ENCODE assay signal across 14 cellular contexts in the genomic region with DNA sequence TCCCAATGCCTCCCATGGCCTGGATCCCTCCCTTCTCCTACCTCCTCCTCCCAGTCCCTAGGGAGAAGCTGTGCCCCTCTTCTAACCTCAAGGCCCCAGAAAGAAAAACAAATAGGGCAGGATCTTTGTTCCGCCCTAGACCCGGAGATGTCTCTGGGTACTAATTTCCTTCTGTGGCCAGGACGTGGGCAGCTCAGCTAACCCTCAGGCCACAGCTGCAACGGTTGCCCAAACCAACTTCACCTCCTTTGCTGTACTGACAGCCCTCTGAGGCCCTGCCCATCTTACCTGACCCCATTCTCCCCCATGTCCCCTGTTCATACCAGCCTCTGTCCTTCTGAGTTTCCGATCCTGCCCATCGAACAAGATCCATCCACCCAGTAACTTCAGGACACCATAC.
"Had no signal": no experiment of that assay in that cellular context is flagged by ENCODE, and none has a peak within 500 bp of the region (broad histone marks: within the 10 kb centered on the region; RNA-seq: fewer than 3 reads in every experiment).

No MANE protein-coding gene starts in this region.

- H3K9me3 ChIP-seq: heart right ventricle, left ventricle myocardium inferior, testis had no signal

- ATAC-seq: heart right ventricle, SK-N-SH treated with all-trans-retinoic acid at 6 μM for 48 hours had no signal

- H2AFZ ChIP-seq: parathyroid adenoma had no signal

- DNase-seq: activated gamma-delta T cell; activated T-cell treated with anti-CD3 and anti-CD28 coated beads for 4 hours; caudate nucleus; cortex of kidney; effector memory CD4-positive, alpha-beta T cell; heart right ventricle; islet precursor cell; left ventricle myocardium inferior; mesenchymal stem cell; stimulated activated CD4-positive, alpha-beta T cell treated with anti-CD3 and anti-CD28 coated beads, Interleukin-2, amount 100 ng/mL, for 48 hours; stimulated activated naive CD4-positive, alpha-beta T cell treated with Interleukin-2 at 50 U/mL for 16 hours; testis had no signal

- H3K27ac ChIP-seq: heart right ventricle, left ventricle myocardium inferior, parathyroid adenoma, testis had no signal

- H3K4me3 ChIP-seq: heart right ventricle, left ventricle myocardium inferior, testis had no signal

- H3K27me3 ChIP-seq: heart right ventricle, testis had no signal

- H3K4me1 ChIP-seq: parathyroid adenoma had no signal

- H3K79me2 ChIP-seq: parathyroid adenoma had no signal

- H3K36me3 ChIP-seq: heart right ventricle, left ventricle myocardium inferior had no signal

- H3K9ac ChIP-seq: parathyroid adenoma had no signal
